In genomic region chr13:36819811-36820140, GRCh38 we compare ENCODE assay signal across 8 cellular contexts. TPM values are rescaled to one million over a fixed set of nuclear protein-coding genes. Genes with fewer than 3 reads are reported as not detected.
DNase-seq lines count a peak whose midpoint lies in the region; ATAC-seq and TF ChIP-seq lines count a peak whose summit lies in the region.

No MANE protein-coding gene starts in this region.

- no peaks in the 10 kb centered on the region for H3K27me3 ChIP-seq in esophagus squamous epithelium

- no peak for TF ChIP-seq POLR2A in esophagus squamous epithelium (IDR thresholded peaks at IDR 0.05)

- H3K27ac ChIP-seq in VCaP (peak overlapping the region; percentile 82), esophagus squamous epithelium (peak overlapping the region; percentile 69 to 89 (median 80))

- 0 to 1% methylated on average over 14 of the region's 14 CpGs for WGBS in esophagus squamous epithelium, 2 donors

- peak overlapping the region; percentile 65 to 94 (median 88) for H3K4me3 ChIP-seq in esophagus squamous epithelium

- ATAC-seq in GM21390 (IDR thresholded peaks at IDR 0.05; ENCODE audit: unreplicated experiment) (peak; percentile 12), omental fat pad (ENCODE audit: low FRiP score) (peak; percentile 26)

- H3K4me1 ChIP-seq in esophagus squamous epithelium = peaks cover 5 to 50% (median 18%) of the 10 kb centered on the region in 3 donors

- no peaks in the 10 kb centered on the region for H3K36me3 ChIP-seq in esophagus squamous epithelium

- intact Hi-C loops in esophagus squamous epithelium (cut with DNase I) = no loop called here

- TF ChIP-seq CTCF in VCaP (conservative IDR thresholded peaks at IDR 0.05) (no peak), esophagus squamous epithelium (IDR thresholded peaks at IDR 0.05) (no peak), omental fat pad (IDR thresholded peaks at IDR 0.05) (no peak)

- DNase-seq in Daoy (ENCODE audit: low read depth) (peak; percentile 17), HT1080 (ENCODE audit: low read depth) (peak; percentile 29), esophagus squamous epithelium (lab: John Stamatoyannopoulos, UW) (no peak), omental fat pad (ENCODE audit: low spot score) (no peak), mucosa of gallbladder (ENCODE audit: low spot score) (no peak), cerebellum (ENCODE audit: low spot score) (no peak)

- no peaks in the 10 kb centered on the region for H3K9me3 ChIP-seq in esophagus squamous epithelium

RNA-seq across cellular contexts. Expression of gene RFXAP, which starts 0.8 kb away (rescaled TPM):
- total RNA-seq in Daoy (2014; rRNA removed; shearing (Covaris generic)) = 0.30 and 0.74 TPM in 2 replicates
- total RNA-seq in HT1080 (2014; rRNA removed; shearing (Covaris generic)) = 2.0 and 2.3 TPM in 2 replicates
- polyA plus RNA-seq in HT1080 (2015; cell fraction: cytosol; rRNA removed) = 7.7 and 8.3 TPM in 2 replicates
- polyA plus RNA-seq in HT1080 (2015; cell fraction: nucleus; rRNA removed) = 13.6 and 14.1 TPM in 2 replicates
- 1 to 10 TPM in 3 of 4 donors, under 1 TPM in 1; 0.97 to 3.8 (median 1.7) TPM for total RNA-seq in esophagus squamous epithelium
- 1 to 10 TPM; 2.2 to 5.2 (median 3.9) TPM for total RNA-seq in omental fat pad
- total RNA-seq in mucosa of gallbladder = 4.4 TPM
- total RNA-seq in cerebellum = 18.0 TPM

Comparison
In these comparisons a context has a peak if more than half of its experiments do, and no peak if none do; other contexts are left out.
1. DNase-seq: peak in Daoy (single experiment) and HT1080 (single experiment); none in esophagus squamous epithelium (single experiment), omental fat pad (single experiment), mucosa of gallbladder (single experiment) and cerebellum (single experiment).